Comparison of ENCODE assay signal across 8 cellular contexts in the genomic region with DNA sequence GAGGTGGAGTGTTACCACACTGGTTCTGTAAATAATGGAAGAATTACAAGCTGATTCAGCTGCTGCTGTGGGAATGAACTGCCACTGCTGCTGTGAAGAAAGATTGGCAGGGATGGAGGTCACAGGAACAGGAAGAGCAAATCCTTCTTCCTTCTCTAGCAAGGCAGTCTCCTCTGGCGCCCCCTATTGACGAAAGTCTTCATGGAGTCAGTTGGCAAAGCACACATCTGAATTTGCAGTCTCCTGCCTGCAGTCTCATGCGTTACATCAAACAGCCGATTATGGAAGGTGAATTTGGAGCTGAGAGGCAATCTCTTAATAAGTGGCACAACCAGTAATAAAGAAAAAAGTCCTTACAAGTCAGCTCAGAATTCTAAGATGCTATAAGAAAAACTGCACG.
DNase-seq lines count a peak whose midpoint lies in the region; ATAC-seq and TF ChIP-seq lines count a peak whose summit lies in the region.

No MANE protein-coding gene starts in this region.

- peaks cover 5% of the 10 kb centered on the region for H3K9me3 Mint-ChIP-seq in Calu3 (ENCODE audit: low read depth, unreplicated experiment)

- no peak for ATAC-seq in HG02798 (IDR thresholded peaks at IDR 0.05; ENCODE audit: poor library complexity, unreplicated experiment)
- no peak for ATAC-seq in HG02870 (IDR thresholded peaks at IDR 0.05; ENCODE audit: unreplicated experiment)

- H3K27ac ChIP-seq in VCaP (no peak overlapping the region), left ventricle myocardium inferior (replicated peaks) (no peak overlapping the region)

- no peaks in the 10 kb centered on the region for H3K4me1 ChIP-seq in left ventricle myocardium inferior

- DNase-seq in Calu3 (peak; percentile 19), HuH-7 (ENCODE audit: low spot score) (peak; percentile 5), left ventricle myocardium inferior (peak; percentile 28), NCI-H524 treated with DMSO at 0.1 percent for 48 hours (lab: John Stamatoyannopoulos, UW) (no peak)
- DNase-seq in stimulated activated CD4-positive, alpha-beta T cell treated with anti-CD3 and anti-CD28 coated beads, Interleukin-2, amount 100 ng/mL, for 48 hours, result peak; percentile 9 to 16

- no peaks in the 10 kb centered on the region for H3K27me3 ChIP-seq in left ventricle myocardium inferior (ENCODE audit: low read depth)

- no peaks in the 10 kb centered on the region for H3K27me3 Mint-ChIP-seq in Calu3 (ENCODE audit: unreplicated experiment)

- intact Hi-C loops in Calu3 (cut with micrococcal nuclease; ENCODE audit: unreplicated experiment), result no loop called here
- intact Hi-C loops in left ventricle myocardium inferior (cut with micrococcal nuclease), result no loop called here

- no peak overlapping the region for H3K4me3 Mint-ChIP-seq in Calu3 (ENCODE audit: low read depth, unreplicated experiment)

- no peak overlapping the region for H3K27ac Mint-ChIP-seq in Calu3 (ENCODE audit: unreplicated experiment)

- peaks cover 11% of the 10 kb centered on the region for H3K9me3 ChIP-seq in left ventricle myocardium inferior (replicated peaks)

- no peak overlapping the region for H3K4me3 ChIP-seq in left ventricle myocardium inferior

- no peak for TF ChIP-seq CTCF in Calu3 (IDR thresholded peaks at IDR 0.05; ENCODE audit: unreplicated experiment)
- peak; percentile 71 for TF ChIP-seq CTCF in VCaP (conservative IDR thresholded peaks at IDR 0.05)
- peak; percentile 75 for TF ChIP-seq CTCF in left ventricle myocardium inferior (IDR thresholded peaks at IDR 0.05; ENCODE audit: borderline replicate concordance)

- BruUV-seq in Calu3 (replicated peaks; lab: Mats Ljungman, UMichigan), result no TSS peak

- peaks cover 21% of the 10 kb centered on the region for H3K4me1 Mint-ChIP-seq in Calu3 (ENCODE audit: low read depth, unreplicated experiment)

- CTCF ChIA-PET in Calu3 (lab: Charles Lee), result no interaction called here

- peaks cover 9% of the 10 kb centered on the region for H3K36me3 Mint-ChIP-seq in Calu3 (ENCODE audit: insufficient read depth, unreplicated experiment)

- H3K36me3 ChIP-seq in left ventricle myocardium inferior, result no peaks in the 10 kb centered on the region
